15 cellular contexts compared by ENCODE assay signal in the genomic region with DNA sequence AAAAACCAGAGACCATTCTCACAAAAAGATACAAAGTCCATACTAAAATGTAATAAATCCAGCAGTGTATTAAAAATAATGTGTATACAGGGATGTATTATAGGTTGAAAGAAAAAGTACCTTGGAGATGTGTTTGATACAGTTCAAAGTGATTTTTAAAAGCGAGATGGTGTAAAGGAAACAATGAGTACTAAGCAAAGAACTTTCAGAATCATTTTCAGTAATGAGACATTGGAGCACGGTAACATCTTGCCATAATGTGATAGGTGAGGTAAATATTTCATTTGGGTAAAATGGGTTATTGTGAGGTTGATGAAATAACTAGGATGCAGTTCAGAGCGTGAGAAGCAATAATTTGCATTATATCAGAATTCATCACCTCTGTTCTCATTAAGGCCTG. TPM values are rescaled to one million over a fixed set of nuclear protein-coding genes. Genes with fewer than 3 reads are reported as not detected.
DNase-seq lines count a peak whose midpoint lies in the region; ATAC-seq, FAIRE-seq and TF ChIP-seq lines count a peak whose summit lies in the region.
"Had no signal": no experiment of that assay in that cellular context is flagged by ENCODE, and none has a peak within 500 bp of the region (broad histone marks: within the 10 kb centered on the region; RNA-seq: fewer than 3 reads in every experiment).

No MANE protein-coding gene starts in this region.

- H3K9me3 Mint-ChIP-seq in activated CD8-positive, alpha-beta T cell treated with anti-CD3 and anti-CD28 coated beads, Interleukin-2, amount 10 ng/mL, durations not matched to agents 7 days and 5 days (ENCODE audit: insufficient read depth) = no peaks in the 10 kb centered on the region
- H3K9me3 Mint-ChIP-seq: CD8-positive, alpha-beta memory T cell; WTC11 had no signal

- H3K4me1 Mint-ChIP-seq in activated CD8-positive, alpha-beta T cell treated with anti-CD3 and anti-CD28 coated beads, Interleukin-2, amount 10 ng/mL, durations not matched to agents 7 days and 5 days (ENCODE audit: low read depth) = peaks cover 10% of the 10 kb centered on the region

- H3K4me1 ChIP-seq in A549 = peaks cover 34% of the 10 kb centered on the region
- H3K4me1 ChIP-seq: adrenal gland, parathyroid adenoma had no signal

- TF ChIP-seq EP300 in A549 (IDR thresholded peaks at IDR 0.05) = no peak

- no peaks in the 10 kb centered on the region for H3K27me3 Mint-ChIP-seq in activated CD8-positive, alpha-beta T cell treated with anti-CD3 and anti-CD28 coated beads, Interleukin-2, amount 10 ng/mL, durations not matched to agents 7 days and 5 days (ENCODE audit: low read depth)
- H3K27me3 Mint-ChIP-seq: CD8-positive, alpha-beta memory T cell had no signal

- peak overlapping the region; percentile 79 for H3K4me2 ChIP-seq in A549

- FAIRE-seq in A549 (lab: Jason Lieb, UNC) (peak; percentile 96), GM18507 (lab: Jason Lieb, UNC) (peak; percentile 77)
- FAIRE-seq: H54 had no signal

- no peak overlapping the region for H3K4me3 ChIP-seq in A549
- H3K4me3 ChIP-seq: adrenal gland, lung had no signal

- no peak for TF ChIP-seq RAD21 in A549 (conservative IDR thresholded peaks at IDR 0.05 in 1 of 2, IDR thresholded peaks at IDR 0.05 in 1 of 2)

- CTCF ChIA-PET in A549 (lab: Yijun Ruan, JAX) = interaction anchor here (1.5 kb wide), 1 partner anchor 68 kb away, joined by 5 read pairs; a partner anchor contains a TSS
- CTCF ChIA-PET in activated CD8-positive, alpha-beta T cell treated with anti-CD3 and anti-CD28 coated beads, Interleukin-2, amount 10 ng/mL, durations not matched to agents 7 days and 5 days (lab: Charles Lee) = interaction anchor here (3.6 kb wide), 1 partner anchor 162 kb away, joined by 12 read pairs; no protein-coding TSS in a partner anchor

- POLR2A ChIA-PET in A549 (lab: Yijun Ruan, JAX) = no interaction called here
- POLR2A ChIA-PET in activated CD8-positive, alpha-beta T cell treated with anti-CD3 and anti-CD28 coated beads, Interleukin-2, amount 10 ng/mL, durations not matched to agents 7 days and 5 days (lab: Charles Lee) = no interaction called here

- no peak for TF ChIP-seq CTCF in A549 (IDR thresholded peaks at IDR 0.05)

- peak overlapping the region; percentile 23 for H3K27ac Mint-ChIP-seq in activated CD8-positive, alpha-beta T cell treated with anti-CD3 and anti-CD28 coated beads, Interleukin-2, amount 10 ng/mL, durations not matched to agents 7 days and 5 days
- H3K27ac Mint-ChIP-seq: WTC11 had no signal

- ATAC-seq in A549 (no peak), HG02798 (IDR thresholded peaks at IDR 0.05; ENCODE audit: poor library complexity, unreplicated experiment) (peak; percentile 62)
- ATAC-seq in activated CD8-positive, alpha-beta T cell treated with anti-CD3 and anti-CD28 coated beads, Interleukin-2, amount 10 ng/mL, durations not matched to agents 7 days and 5 days = peak; percentile 28

- WGBS in A549 (ENCODE audit: missing lambda C conversion rate) = 78% methylated on average over 3 of the region's 3 CpGs

- peaks cover 26% of the 10 kb centered on the region for H3K36me3 Mint-ChIP-seq in activated CD8-positive, alpha-beta T cell treated with anti-CD3 and anti-CD28 coated beads, Interleukin-2, amount 10 ng/mL, durations not matched to agents 7 days and 5 days (ENCODE audit: low read depth)

- TF ChIP-seq POLR2A in A549 (IDR thresholded peaks at IDR 0.05; ENCODE audit: low read length) = no peak

- H3K27ac ChIP-seq in A549 = peak overlapping the region; percentile 74 to 90; a peak in 5 of 6 replicates
- H3K27ac ChIP-seq: adrenal gland, parathyroid adenoma had no signal

- DNase-seq in A549 (ENCODE audit: low read depth in 1 of 2, low spot score in 1 of 2) = no peak
- no peak for DNase-seq in GM18507 (ENCODE audit: extremely low spot score, insufficient read length, low read depth)
- DNase-seq in activated CD8-positive, alpha-beta T cell treated with anti-CD3 and anti-CD28 coated beads, Interleukin-2, amount 10 ng/mL, durations not matched to agents 7 days and 5 days = no peak
- no peak for DNase-seq in SIG-M5 (lab: John Stamatoyannopoulos, UW)
- DNase-seq in DMS 273 treated with DMSO at 0.1 percent for 48 hours (lab: John Stamatoyannopoulos, UW) = no peak
- no peak for DNase-seq in SKM-1 (lab: John Stamatoyannopoulos, UW; ENCODE audit: unreplicated experiment)
- DNase-seq in globus pallidus (ENCODE audit: low spot score) = no peak
- DNase-seq: adrenal gland; CD8-positive, alpha-beta memory T cell; NCI-H2171 treated with DMSO at 0.1 percent for 48 hours had no signal

- H3K9me3 ChIP-seq in A549 = no peaks in the 10 kb centered on the region
- H3K9me3 ChIP-seq: adrenal gland had no signal

- no peak overlapping the region for H3K4me3 Mint-ChIP-seq in activated CD8-positive, alpha-beta T cell treated with anti-CD3 and anti-CD28 coated beads, Interleukin-2, amount 10 ng/mL, durations not matched to agents 7 days and 5 days
- H3K4me3 Mint-ChIP-seq: CD8-positive, alpha-beta memory T cell; WTC11 had no signal

TF ChIP-seq in A549, 52 proteins besides CTCF, POLR2A, EP300 and RAD21:
- no peak for TF ChIP-seq POLR2AphosphoS2 (conservative IDR thresholded peaks at IDR 0.05; ENCODE audit: low read length)
- TF ChIP-seq, protein P1, sequence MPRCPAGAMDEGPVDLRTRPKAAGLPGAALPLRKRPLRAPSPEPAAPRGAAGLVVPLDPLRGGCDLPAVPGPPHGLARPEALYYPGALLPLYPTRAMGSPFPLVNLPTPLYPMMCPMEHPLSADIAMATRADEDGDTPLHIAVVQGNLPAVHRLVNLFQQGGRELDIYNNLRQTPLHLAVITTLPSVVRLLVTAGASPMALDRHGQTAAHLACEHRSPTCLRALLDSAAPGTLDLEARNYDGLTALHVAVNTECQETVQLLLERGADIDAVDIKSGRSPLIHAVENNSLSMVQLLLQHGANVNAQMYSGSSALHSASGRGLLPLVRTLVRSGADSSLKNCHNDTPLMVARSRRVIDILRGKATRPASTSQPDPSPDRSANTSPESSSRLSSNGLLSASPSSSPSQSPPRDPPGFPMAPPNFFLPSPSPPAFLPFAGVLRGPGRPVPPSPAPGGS (IDR thresholded peaks at IDR 0.05) = no peak
- no peak for TF ChIP-seq RARB (CRISPR knock-in tag; IDR thresholded peaks at IDR 0.05)
- TF ChIP-seq FOXS1 (CRISPR knock-in tag; IDR thresholded peaks at IDR 0.05) = no peak
- TF ChIP-seq HOXA7 (CRISPR knock-in tag; IDR thresholded peaks at IDR 0.05) = no peak
- TF ChIP-seq, protein P2, sequence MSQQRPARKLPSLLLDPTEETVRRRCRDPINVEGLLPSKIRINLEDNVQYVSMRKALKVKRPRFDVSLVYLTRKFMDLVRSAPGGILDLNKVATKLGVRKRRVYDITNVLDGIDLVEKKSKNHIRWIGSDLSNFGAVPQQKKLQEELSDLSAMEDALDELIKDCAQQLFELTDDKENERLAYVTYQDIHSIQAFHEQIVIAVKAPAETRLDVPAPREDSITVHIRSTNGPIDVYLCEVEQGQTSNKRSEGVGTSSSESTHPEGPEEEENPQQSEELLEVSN (IDR thresholded peaks at IDR 0.05; ENCODE audit: borderline replicate concordance, low read depth) = no peak
- no peak for TF ChIP-seq MYC (IDR thresholded peaks at IDR 0.05; ENCODE audit: borderline replicate concordance, low read length)
- TF ChIP-seq, protein P3, sequence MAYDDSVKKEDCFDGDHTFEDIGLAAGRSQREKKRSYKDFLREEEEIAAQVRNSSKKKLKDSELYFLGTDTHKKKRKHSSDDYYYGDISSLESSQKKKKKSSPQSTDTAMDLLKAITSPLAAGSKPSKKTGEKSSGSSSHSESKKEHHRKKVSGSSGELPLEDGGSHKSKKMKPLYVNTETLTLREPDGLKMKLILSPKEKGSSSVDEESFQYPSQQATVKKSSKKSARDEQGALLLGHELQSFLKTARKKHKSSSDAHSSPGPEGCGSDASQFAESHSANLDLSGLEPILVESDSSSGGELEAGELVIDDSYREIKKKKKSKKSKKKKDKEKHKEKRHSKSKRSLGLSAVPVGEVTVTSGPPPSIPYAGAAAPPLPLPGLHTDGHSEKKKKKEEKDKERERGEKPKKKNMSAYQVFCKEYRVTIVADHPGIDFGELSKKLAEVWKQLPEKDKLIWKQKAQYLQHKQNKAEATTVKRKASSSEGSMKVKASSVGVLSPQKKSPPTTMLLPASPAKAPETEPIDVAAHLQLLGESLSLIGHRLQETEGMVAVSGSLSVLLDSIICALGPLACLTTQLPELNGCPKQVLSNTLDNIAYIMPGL (CRISPR knock-in tag; IDR thresholded peaks at IDR 0.05; ENCODE audit: borderline replicate concordance) = no peak
- no peak for TF ChIP-seq HOXB13 (CRISPR knock-in tag; IDR thresholded peaks at IDR 0.05; ENCODE audit: low read depth)
- TF ChIP-seq BHLHE40 (IDR thresholded peaks at IDR 0.05; ENCODE audit: low read depth, low read length) = no peak
- no peak for TF ChIP-seq RNF2 (IDR thresholded peaks at IDR 0.05; ENCODE audit: borderline replicate concordance, low read depth)
- no peak for TF ChIP-seq FOSL2 (IDR thresholded peaks at IDR 0.05)
- TF ChIP-seq FOSL2 (CRISPR knock-in tag; IDR thresholded peaks at IDR 0.05) = no peak
- no peak for TF ChIP-seq SMC3 (IDR thresholded peaks at IDR 0.05)
- TF ChIP-seq, protein P4, sequence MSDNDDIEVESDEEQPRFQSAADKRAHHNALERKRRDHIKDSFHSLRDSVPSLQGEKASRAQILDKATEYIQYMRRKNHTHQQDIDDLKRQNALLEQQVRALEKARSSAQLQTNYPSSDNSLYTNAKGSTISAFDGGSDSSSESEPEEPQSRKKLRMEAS (IDR thresholded peaks at IDR 0.05) = no peak
- no peak for TF ChIP-seq CBX8 (IDR thresholded peaks at IDR 0.05)
- TF ChIP-seq JUNB (IDR thresholded peaks at IDR 0.05) = no peak

RNA-seq across cellular contexts. Expression of a gene that starts 25.9 kb away (rescaled TPM):
- 214 and 219 TPM in 2 replicates for polyA plus RNA-seq in A549 (2011; rRNA removed)
- polyA plus RNA-seq in A549 (2012; cell fraction: cytosol; rRNA removed) = 72.4 and 82.5 TPM in 2 replicates
- 65.4 and 108 TPM in 2 replicates for polyA plus RNA-seq in A549 (2012; cell fraction: nucleus; rRNA removed)
- 259 to 300 TPM (median 270 TPM) in 3 replicates for polyA plus RNA-seq in A549 (2017; fragmentation: RNase III; extraction: RNeasy Plus Mini Kit Qiagen cat#74134 plus additional on column Dnase treatment)
- 298 and 320 TPM in 2 replicates for polyA minus RNA-seq in A549 (2011; rRNA and poly(A)+ RNA removed)
- 100 to 1,000 TPM; 187 to 197 TPM for total RNA-seq in activated CD8-positive, alpha-beta T cell treated with anti-CD3 and anti-CD28 coated beads, Interleukin-2, amount 10 ng/mL, durations not matched to agents 7 days and 5 days

RNA-seq across cellular contexts. Expression of a gene that starts 53.7 kb away (rescaled TPM):
- 11.2 and 15.0 TPM in 2 replicates for polyA plus RNA-seq in A549 (2011; rRNA removed)
- 3.8 and 4.8 TPM in 2 replicates for polyA plus RNA-seq in A549 (2012; cell fraction: cytosol; rRNA removed)
- polyA plus RNA-seq in A549 (2012; cell fraction: nucleus; rRNA removed) = 2.8 and 5.1 TPM in 2 replicates
- 6.1 to 6.4 TPM (median 6.2 TPM) in 3 replicates for polyA plus RNA-seq in A549 (2017; fragmentation: RNase III; extraction: RNeasy Plus Mini Kit Qiagen cat#74134 plus additional on column Dnase treatment)
- polyA minus RNA-seq in A549 (2011; rRNA and poly(A)+ RNA removed) = 12.5 and 13.4 TPM in 2 replicates
- total RNA-seq in activated CD8-positive, alpha-beta T cell treated with anti-CD3 and anti-CD28 coated beads, Interleukin-2, amount 10 ng/mL, durations not matched to agents 7 days and 5 days = 10 to 100 TPM; 10.1 to 11.1 TPM

Comparison
In these comparisons a context has a peak if more than half of its experiments do, and no peak if none do; other contexts are left out.
1. ATAC-seq: peak in HG02798 (single experiment) and activated CD8-positive, alpha-beta T cell treated with anti-CD3 and anti-CD28 coated beads, Interleukin-2, amount 10 ng/mL, durations not matched to agents 7 days and 5 days (single experiment); none in A549 (0 of 2).